13 cellular contexts compared by ENCODE assay signal in the genomic region with DNA sequence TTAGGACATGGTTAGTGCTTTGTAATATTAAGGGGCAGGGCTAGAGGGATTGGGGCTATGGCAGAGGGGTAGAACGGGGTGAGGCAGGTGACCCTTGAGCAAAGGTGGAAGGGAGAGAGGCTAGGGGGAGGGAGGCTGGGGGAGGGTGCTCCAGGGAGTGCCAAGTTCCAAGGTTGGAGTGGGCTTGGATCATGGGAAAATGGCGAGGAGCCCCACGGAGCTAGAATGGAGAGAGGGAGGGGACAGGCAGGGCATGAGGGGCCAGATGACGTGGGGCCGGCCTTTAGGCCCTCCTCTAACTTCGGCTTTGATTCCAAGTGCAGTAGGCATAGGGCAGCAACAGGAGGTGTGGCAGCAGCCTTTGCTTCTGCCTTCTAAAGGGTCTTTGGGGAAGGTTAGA.
A peak's percentile ranks its signal among the peaks of the same experiment; 100 is the strongest.
DNase-seq lines count a peak whose midpoint lies in the region; ATAC-seq and TF ChIP-seq lines count a peak whose summit lies in the region.
"Had no signal": no experiment of that assay in that cellular context is flagged by ENCODE, and none has a peak within 500 bp of the region (broad histone marks: within the 10 kb centered on the region; RNA-seq: fewer than 3 reads in every experiment).

No MANE protein-coding gene starts in this region.

- CTCF ChIA-PET in activated CD8-positive, alpha-beta memory T cell treated with anti-CD3 and anti-CD28 coated beads, Interleukin-2, amount 10 ng/mL, durations not matched to agents 7 days and 5 days (lab: Charles Lee) = no interaction called here
- CTCF ChIA-PET in OCI-LY7 (lab: Charles Lee; ENCODE audit: unreplicated experiment) = interaction anchor here (0.6 kb wide), 1 partner anchor 26 kb away, joined by 3 read pairs; no protein-coding TSS in a partner anchor

- no peaks in the 10 kb centered on the region for H3K79me2 ChIP-seq in osteoblast (ENCODE audit: insufficient read depth, low read length)
- H3K79me2 ChIP-seq in OCI-LY7 (ENCODE audit: insufficient read depth, low read depth, low read length) = no peaks in the 10 kb centered on the region
- no peaks in the 10 kb centered on the region for H3K79me2 ChIP-seq in GM23248 (ENCODE audit: insufficient read depth)

- H3K4me2 ChIP-seq in osteoblast (ENCODE audit: insufficient read depth, low read length) = no peak overlapping the region
- H3K4me2 ChIP-seq in OCI-LY7 (ENCODE audit: low read length) = no peak overlapping the region
- H3K4me2 ChIP-seq in GM23248 (ENCODE audit: unreplicated experiment) = no peak overlapping the region
- H3K4me2 ChIP-seq: BLaER1 treated with 17β-estradiol and CSF1 and Interleukin-3, amounts not matched to agents 10 nM and 100 nM had no signal

- H4K20me1 ChIP-seq in osteoblast (ENCODE audit: insufficient read depth, low read length) (no peaks in the 10 kb centered on the region), OCI-LY7 (ENCODE audit: insufficient read depth, low read length) (no peaks in the 10 kb centered on the region), GM23248 (ENCODE audit: insufficient read depth) (no peaks in the 10 kb centered on the region)
- H4K20me1 ChIP-seq: BLaER1 treated with 17β-estradiol and CSF1 and Interleukin-3, amounts not matched to agents 10 nM and 100 nM had no signal

- H3F3A ChIP-seq in GM23248 (ENCODE audit: insufficient read depth) = no peaks in the 10 kb centered on the region

- H3K9me3 Mint-ChIP-seq in activated CD8-positive, alpha-beta memory T cell treated with anti-CD3 and anti-CD28 coated beads, Interleukin-2, amount 10 ng/mL, durations not matched to agents 7 days and 5 days (ENCODE audit: low read depth) = peaks cover 9% of the 10 kb centered on the region
- no peaks in the 10 kb centered on the region for H3K9me3 Mint-ChIP-seq in endodermal cell
- H3K9me3 Mint-ChIP-seq: CD8-positive, alpha-beta T cell had no signal

- in situ Hi-C loops in GM23248 (cut with MboI) = no loop called here

- H3K4me1 Mint-ChIP-seq in activated CD8-positive, alpha-beta memory T cell treated with anti-CD3 and anti-CD28 coated beads, Interleukin-2, amount 10 ng/mL, durations not matched to agents 7 days and 5 days = no peaks in the 10 kb centered on the region
- H3K4me1 Mint-ChIP-seq in endodermal cell = peaks cover 6% of the 10 kb centered on the region
- H3K4me1 Mint-ChIP-seq: B cell had no signal

- intact Hi-C loops in OCI-LY7 (cut with micrococcal nuclease; ENCODE audit: unreplicated experiment) = no loop called here

- H3K4me3 Mint-ChIP-seq in activated CD8-positive, alpha-beta memory T cell treated with anti-CD3 and anti-CD28 coated beads, Interleukin-2, amount 10 ng/mL, durations not matched to agents 7 days and 5 days = no peak overlapping the region
- H3K4me3 Mint-ChIP-seq in endodermal cell = no peak overlapping the region
- H3K4me3 Mint-ChIP-seq: B cell; CD8-positive, alpha-beta T cell had no signal

- H3K9me2 ChIP-seq in OCI-LY7 (ENCODE audit: insufficient read depth, low read length) (no peaks in the 10 kb centered on the region), GM23248 (ENCODE audit: insufficient read depth) (no peaks in the 10 kb centered on the region)

- H3K27ac ChIP-seq in endodermal cell (ENCODE audit: low read depth, low read length) = no peak overlapping the region
- H3K27ac ChIP-seq in osteoblast (ENCODE audit: low read depth, low read length) = no peak overlapping the region
- no peak overlapping the region for H3K27ac ChIP-seq in OCI-LY7 (ENCODE audit: low read depth, low read length, poor library complexity, severe bottlenecking)
- H3K27ac ChIP-seq in GM23248 = no peak overlapping the region
- H3K27ac ChIP-seq: BLaER1 treated with 17β-estradiol and CSF1 and Interleukin-3, amounts not matched to agents 10 nM and 100 nM had no signal

- no peak for ATAC-seq in activated CD8-positive, alpha-beta memory T cell treated with anti-CD3 and anti-CD28 coated beads, Interleukin-2, amount 10 ng/mL, durations not matched to agents 7 days and 5 days
- ATAC-seq: CD8-positive, alpha-beta T cell had no signal

- TF ChIP-seq CTCF in endodermal cell (conservative IDR thresholded peaks at IDR 0.05) = no peak
- no peak for TF ChIP-seq CTCF in osteoblast (IDR thresholded peaks at IDR 0.05; ENCODE audit: extremely low read depth, low read depth, low read length)
- TF ChIP-seq CTCF in OCI-LY7 (conservative IDR thresholded peaks at IDR 0.05; ENCODE audit: low read length) = no peak

- peak; percentile 12 for DNase-seq in activated CD8-positive, alpha-beta memory T cell treated with anti-CD3 and anti-CD28 coated beads, Interleukin-2, amount 10 ng/mL, durations not matched to agents 7 days and 5 days
- DNase-seq in endodermal cell (peak; percentile 25), osteoblast (ENCODE audit: insufficient read length, low spot score, missing footprints) (peak; percentile 87), NCI-H446 treated with DMSO at 0.1 percent for 48 hours (lab: John Stamatoyannopoulos, UW) (no peak), OCI-LY7 (ENCODE audit: low spot score) (no peak), GM23248 (no peak)
- DNase-seq: Calu3, DMS79 treated with DMSO at 0.1 percent for 48 hours, GF-D8 had no signal

- no peak overlapping the region for H2AFZ ChIP-seq in osteoblast (ENCODE audit: low read length)
- no peak overlapping the region for H2AFZ ChIP-seq in OCI-LY7 (ENCODE audit: low read length)
- no peak overlapping the region for H2AFZ ChIP-seq in GM23248

- no peaks in the 10 kb centered on the region for H3K4me1 ChIP-seq in endodermal cell (ENCODE audit: control insufficient read depth, insufficient read depth, low read length)
- H3K4me1 ChIP-seq in osteoblast (ENCODE audit: insufficient read depth, low read length) = no peaks in the 10 kb centered on the region
- no peaks in the 10 kb centered on the region for H3K4me1 ChIP-seq in OCI-LY7 (ENCODE audit: insufficient read depth, low read length, poor library complexity, severe bottlenecking)
- no peaks in the 10 kb centered on the region for H3K4me1 ChIP-seq in GM23248 (ENCODE audit: insufficient read depth)
- H3K4me1 ChIP-seq: BLaER1 treated with 17β-estradiol and CSF1 and Interleukin-3, amounts not matched to agents 10 nM and 100 nM; HAP-1 had no signal

- no peaks in the 10 kb centered on the region for H3K36me3 ChIP-seq in endodermal cell (ENCODE audit: control insufficient read depth, insufficient read depth, low read length)
- no peaks in the 10 kb centered on the region for H3K36me3 ChIP-seq in osteoblast (ENCODE audit: insufficient read depth, low read length)
- H3K36me3 ChIP-seq in OCI-LY7 (ENCODE audit: insufficient read depth, low read length) = no peaks in the 10 kb centered on the region
- H3K36me3 ChIP-seq in GM23248 (ENCODE audit: low read depth) = peaks cover 3% of the 10 kb centered on the region; the same call in 1 of the 2 replicates
- H3K36me3 ChIP-seq: BLaER1 treated with 17β-estradiol and CSF1 and Interleukin-3, amounts not matched to agents 10 nM and 100 nM; HAP-1 had no signal

- no TSS peak for BruUV-seq in OCI-LY7 (replicated peaks; lab: Mats Ljungman, UMichigan)

- POLR2A ChIA-PET in OCI-LY7 (lab: Charles Lee) = no interaction called here

- H3K27ac Mint-ChIP-seq in activated CD8-positive, alpha-beta memory T cell treated with anti-CD3 and anti-CD28 coated beads, Interleukin-2, amount 10 ng/mL, durations not matched to agents 7 days and 5 days = no peak overlapping the region
- no peak overlapping the region for H3K27ac Mint-ChIP-seq in endodermal cell
- H3K27ac Mint-ChIP-seq: B cell; CD8-positive, alpha-beta T cell had no signal

- H3K9me3 ChIP-seq in endodermal cell (ENCODE audit: control insufficient read depth, low read length) (no peaks in the 10 kb centered on the region), osteoblast (ENCODE audit: low read depth, low read length) (no peaks in the 10 kb centered on the region), OCI-LY7 (ENCODE audit: low read length) (no peaks in the 10 kb centered on the region), GM23248 (ENCODE audit: low read depth) (no peaks in the 10 kb centered on the region)
- H3K9me3 ChIP-seq: BLaER1 treated with 17β-estradiol and CSF1 and Interleukin-3, amounts not matched to agents 10 nM and 100 nM; HAP-1 had no signal

- H3K27me3 ChIP-seq in endodermal cell (ENCODE audit: control insufficient read depth, insufficient read depth, low read length, poor library complexity, severe bottlenecking) (peaks cover 6% of the 10 kb centered on the region), osteoblast (ENCODE audit: insufficient read depth, low read length) (no peaks in the 10 kb centered on the region), GM23248 (replicated peaks; ENCODE audit: insufficient read depth) (no peaks in the 10 kb centered on the region)
- H3K27me3 ChIP-seq: BLaER1 treated with 17β-estradiol and CSF1 and Interleukin-3, amounts not matched to agents 10 nM and 100 nM had no signal

- WGBS in endodermal cell (ENCODE audit: insufficient coverage in 1 of 2, insufficient read length in 1 of 2), 2 experiments = 90 to 100% methylated on average over 4 to 6 of the region's 6 CpGs
- 86 to 100% methylated on average over 2 to 6 of the region's 6 CpGs for WGBS in GM23248 (ENCODE audit: low coverage in 1 of 2, low lambda C conversion rate in 2 of 2, missing lambda C conversion rate in 2 of 2), 2 experiments

- H3K36me3 Mint-ChIP-seq in activated CD8-positive, alpha-beta memory T cell treated with anti-CD3 and anti-CD28 coated beads, Interleukin-2, amount 10 ng/mL, durations not matched to agents 7 days and 5 days = peaks cover 4% of the 10 kb centered on the region
- no peaks in the 10 kb centered on the region for H3K36me3 Mint-ChIP-seq in endodermal cell (ENCODE audit: low read depth)
- H3K36me3 Mint-ChIP-seq: CD8-positive, alpha-beta T cell had no signal

- H3K9ac ChIP-seq in endodermal cell (ENCODE audit: extremely low read depth, low read length, poor library complexity, severe bottlenecking) (no peak overlapping the region), GM23248 (no peak overlapping the region)
- H3K9ac ChIP-seq: BLaER1 treated with 17β-estradiol and CSF1 and Interleukin-3, amounts not matched to agents 10 nM and 100 nM had no signal

- H3K27me3 Mint-ChIP-seq in activated CD8-positive, alpha-beta memory T cell treated with anti-CD3 and anti-CD28 coated beads, Interleukin-2, amount 10 ng/mL, durations not matched to agents 7 days and 5 days = no peaks in the 10 kb centered on the region
- peaks cover 23% of the 10 kb centered on the region for H3K27me3 Mint-ChIP-seq in endodermal cell (ENCODE audit: insufficient read depth)
- H3K27me3 Mint-ChIP-seq: B cell had no signal

- H3K4me3 ChIP-seq in endodermal cell (ENCODE audit: low read length) (no peak overlapping the region), osteoblast (ENCODE audit: insufficient read depth, low read length) (no peak overlapping the region), OCI-LY7 (ENCODE audit: low read depth, low read length, poor library complexity, severe bottlenecking) (no peak overlapping the region), GM23248 (no peak overlapping the region)
- H3K4me3 ChIP-seq: BLaER1 treated with 17β-estradiol and CSF1 and Interleukin-3, amounts not matched to agents 10 nM and 100 nM; HAP-1 had no signal

Comparison
In these comparisons a context has a peak if more than half of its experiments do, and no peak if none do; other contexts are left out.
1. DNase-seq: peak in activated CD8-positive, alpha-beta memory T cell treated with anti-CD3 and anti-CD28 coated beads, Interleukin-2, amount 10 ng/mL, durations not matched to agents 7 days and 5 days (single experiment), endodermal cell (single experiment) and osteoblast (single experiment); none in NCI-H446 treated with DMSO at 0.1 percent for 48 hours (single experiment), OCI-LY7 (single experiment) and GM23248 (single experiment).